1 cellular context compared by ENCODE assay signal in the genomic region with DNA sequence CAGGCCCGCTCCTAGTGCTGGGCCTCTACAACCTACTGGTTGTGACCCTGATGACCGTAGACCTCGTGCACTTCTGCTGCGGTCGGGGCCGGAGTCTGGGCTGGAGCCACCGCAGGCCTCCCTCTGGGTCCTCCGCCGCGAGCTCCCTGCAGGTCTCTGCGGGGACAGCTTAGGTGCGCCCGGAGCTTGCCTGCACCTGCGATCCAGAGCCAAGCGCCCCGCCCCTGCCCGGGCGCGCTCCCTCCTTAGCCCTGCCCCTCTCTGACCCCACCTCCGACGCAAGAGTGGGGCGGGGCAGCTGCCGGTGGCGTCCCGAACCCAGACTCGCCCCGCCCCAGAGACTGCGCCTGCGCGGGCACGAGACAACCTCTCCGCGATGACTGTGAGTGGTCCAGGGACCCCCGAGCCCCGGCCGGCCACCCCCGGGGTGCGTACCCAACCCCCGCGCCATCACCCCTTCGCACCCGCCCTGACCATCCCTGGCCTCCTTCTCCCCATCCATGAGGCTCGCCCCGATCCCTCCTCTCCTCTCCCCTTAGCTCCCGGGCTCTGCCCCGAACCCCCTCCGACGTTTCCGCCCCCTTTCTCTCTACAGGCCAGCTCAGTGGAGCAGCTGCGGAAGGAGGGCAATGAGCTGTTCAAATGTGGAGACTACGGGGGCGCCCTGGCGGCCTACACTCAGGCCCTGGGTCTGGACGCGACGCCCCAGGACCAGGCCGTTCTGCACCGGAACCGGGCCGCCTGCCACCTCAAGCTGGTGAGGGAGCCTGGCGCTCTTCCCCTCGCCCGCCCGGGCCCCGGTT.
TF ChIP-seq lines count a peak whose summit lies in the region.

A gene with protein sequence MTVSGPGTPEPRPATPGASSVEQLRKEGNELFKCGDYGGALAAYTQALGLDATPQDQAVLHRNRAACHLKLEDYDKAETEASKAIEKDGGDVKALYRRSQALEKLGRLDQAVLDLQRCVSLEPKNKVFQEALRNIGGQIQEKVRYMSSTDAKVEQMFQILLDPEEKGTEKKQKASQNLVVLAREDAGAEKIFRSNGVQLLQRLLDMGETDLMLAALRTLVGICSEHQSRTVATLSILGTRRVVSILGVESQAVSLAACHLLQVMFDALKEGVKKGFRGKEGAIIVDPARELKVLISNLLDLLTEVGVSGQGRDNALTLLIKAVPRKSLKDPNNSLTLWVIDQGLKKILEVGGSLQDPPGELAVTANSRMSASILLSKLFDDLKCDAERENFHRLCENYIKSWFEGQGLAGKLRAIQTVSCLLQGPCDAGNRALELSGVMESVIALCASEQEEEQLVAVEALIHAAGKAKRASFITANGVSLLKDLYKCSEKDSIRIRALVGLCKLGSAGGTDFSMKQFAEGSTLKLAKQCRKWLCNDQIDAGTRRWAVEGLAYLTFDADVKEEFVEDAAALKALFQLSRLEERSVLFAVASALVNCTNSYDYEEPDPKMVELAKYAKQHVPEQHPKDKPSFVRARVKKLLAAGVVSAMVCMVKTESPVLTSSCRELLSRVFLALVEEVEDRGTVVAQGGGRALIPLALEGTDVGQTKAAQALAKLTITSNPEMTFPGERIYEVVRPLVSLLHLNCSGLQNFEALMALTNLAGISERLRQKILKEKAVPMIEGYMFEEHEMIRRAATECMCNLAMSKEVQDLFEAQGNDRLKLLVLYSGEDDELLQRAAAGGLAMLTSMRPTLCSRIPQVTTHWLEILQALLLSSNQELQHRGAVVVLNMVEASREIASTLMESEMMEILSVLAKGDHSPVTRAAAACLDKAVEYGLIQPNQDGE (plus strand): TSS at position 337 of the 803 bp plus-strand sequence. CDS start 40 bp downstream, at position 377.

TF ChIP-seq in IMR-90, 13 proteins besides CTCF, POLR2A, EP300 and RAD21:
- peak; percentile 81; the same call in 1 of the 2 replicates for TF ChIP-seq BHLHE40 (IDR thresholded peaks at IDR 0.05; ENCODE audit: low read depth, low read length)
- TF ChIP-seq MAZ (IDR thresholded peaks at IDR 0.05; ENCODE audit: borderline replicate concordance, low read depth, low read length) = peak; percentile 60
- TF ChIP-seq NFE2L2 (IDR thresholded peaks at IDR 0.05; ENCODE audit: low read depth, low read length) = no peak
